11 cellular contexts compared by ENCODE assay signal in the genomic region with DNA sequence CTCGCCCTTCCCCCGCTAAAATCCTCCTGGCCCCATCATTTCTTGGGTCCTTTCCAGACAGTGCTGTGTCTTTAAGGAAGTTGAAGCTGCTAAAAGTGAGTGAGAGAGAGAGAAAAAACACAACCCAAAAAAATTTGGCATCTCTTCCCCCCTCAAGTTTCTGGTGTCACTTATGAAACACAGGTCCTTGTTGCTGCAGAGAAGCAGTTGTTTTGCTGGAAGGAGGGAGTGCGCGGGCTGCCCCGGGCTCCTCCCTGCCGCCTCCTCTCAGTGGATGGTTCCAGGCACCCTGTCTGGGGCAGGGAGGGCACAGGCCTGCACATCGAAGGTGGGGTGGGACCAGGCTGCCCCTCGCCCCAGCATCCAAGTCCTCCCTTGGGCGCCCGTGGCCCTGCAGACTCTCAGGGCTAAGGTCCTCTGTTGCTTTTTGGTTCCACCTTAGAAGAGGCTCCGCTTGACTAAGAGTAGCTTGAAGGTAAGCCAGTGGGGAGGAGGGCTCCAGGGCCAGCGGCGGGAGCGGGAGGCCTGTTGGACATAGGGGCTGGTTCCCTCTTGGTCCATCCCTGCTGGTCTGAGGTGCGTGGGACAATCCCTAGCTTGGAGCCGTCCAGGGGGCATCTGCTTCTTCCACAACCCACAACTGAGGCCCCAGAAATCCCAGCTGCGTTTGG. TPM values are rescaled to one million over a fixed set of nuclear protein-coding genes. Genes with fewer than 3 reads are reported as not detected.
A peak's percentile ranks its signal among the peaks of the same experiment; 100 is the strongest.
DNase-seq lines count a peak whose midpoint lies in the region; ATAC-seq and TF ChIP-seq lines count a peak whose summit lies in the region.
"Had no signal": no experiment of that assay in that cellular context is flagged by ENCODE, and none has a peak within 500 bp of the region (broad histone marks: within the 10 kb centered on the region; RNA-seq: fewer than 3 reads in every experiment).

A gene with protein sequence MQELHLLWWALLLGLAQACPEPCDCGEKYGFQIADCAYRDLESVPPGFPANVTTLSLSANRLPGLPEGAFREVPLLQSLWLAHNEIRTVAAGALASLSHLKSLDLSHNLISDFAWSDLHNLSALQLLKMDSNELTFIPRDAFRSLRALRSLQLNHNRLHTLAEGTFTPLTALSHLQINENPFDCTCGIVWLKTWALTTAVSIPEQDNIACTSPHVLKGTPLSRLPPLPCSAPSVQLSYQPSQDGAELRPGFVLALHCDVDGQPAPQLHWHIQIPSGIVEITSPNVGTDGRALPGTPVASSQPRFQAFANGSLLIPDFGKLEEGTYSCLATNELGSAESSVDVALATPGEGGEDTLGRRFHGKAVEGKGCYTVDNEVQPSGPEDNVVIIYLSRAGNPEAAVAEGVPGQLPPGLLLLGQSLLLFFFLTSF (plus strand): TSS at position 166 of the 671 bp plus-strand sequence. CDS start 1,149 bp downstream, outside the sequence.

- intact Hi-C loops in Right ventricle myocardium superior (cut with DNase I) (no loop called here), ovary (cut with DNase I) (loop anchor here in 2 of 4 donors (5.0 kb wide), 2 partner anchors 36 to 41 kb away; a partner anchor contains a TSS)
- intact Hi-C loops in activated CD4-positive, alpha-beta T cell treated with anti-CD3 and anti-CD28 coated beads for 36 hours (cut with DNase I, micrococcal nuclease) = no loop called here

- no peaks in the 10 kb centered on the region for H3K36me3 Mint-ChIP-seq in WTC11
- H3K36me3 Mint-ChIP-seq in activated CD4-positive, alpha-beta T cell treated with anti-CD3 and anti-CD28 coated beads for 36 hours (ENCODE audit: low read depth) = no peaks in the 10 kb centered on the region
- H3K36me3 Mint-ChIP-seq: CD4-positive, CD25-positive, alpha-beta regulatory T cell had no signal

- no peaks in the 10 kb centered on the region; the same call in 1 of the 2 replicates for H3K9me3 ChIP-seq in AG04450 (ENCODE audit: control insufficient read depth, insufficient read depth, low read length)
- no peaks in the 10 kb centered on the region for H3K9me3 ChIP-seq in ovary

- no peaks in the 10 kb centered on the region for H3K9me3 Mint-ChIP-seq in WTC11
- no peaks in the 10 kb centered on the region for H3K9me3 Mint-ChIP-seq in activated CD4-positive, alpha-beta T cell treated with anti-CD3 and anti-CD28 coated beads for 36 hours (ENCODE audit: low read depth)
- H3K9me3 Mint-ChIP-seq: CD4-positive, CD25-positive, alpha-beta regulatory T cell had no signal

- ATAC-seq in WTC11 (no peak), Right ventricle myocardium superior (ENCODE audit: poor library complexity) (peak; percentile 78), HG03139 (IDR thresholded peaks at IDR 0.05; ENCODE audit: unreplicated experiment) (no peak)
- ATAC-seq in activated CD4-positive, alpha-beta T cell treated with anti-CD3 and anti-CD28 coated beads for 36 hours = no peak
- ATAC-seq: esophagus mucosa had no signal

- H3K4me3 ChIP-seq in AG04450 (ENCODE audit: low read depth, low read length) = no peak within 1 kb of the TSS
- H3K4me3 ChIP-seq in ovary = peak within 1 kb of the TSS; percentile 46

- no peak for DNase-seq in AG04450 (ENCODE audit: low read depth, low spot score)
- peak; percentile 19 for DNase-seq in WTC11 (ENCODE audit: low spot score)
- DNase-seq in Right ventricle myocardium superior = peak; percentile 72
- DNase-seq in ovary = peak; percentile 73 to 82 (median 78)
- no peak for DNase-seq in activated CD4-positive, alpha-beta T cell treated with anti-CD3 and anti-CD28 coated beads for 36 hours
- no peak for DNase-seq in HuH-7 (ENCODE audit: low spot score)
- DNase-seq in Kasumi-1 (lab: John Stamatoyannopoulos, UW) = no peak
- DNase-seq: activated CD8-positive, alpha-beta memory T cell treated with anti-CD3 and anti-CD28 coated beads, Interleukin-2, amount 50 U/mL, for 4 hours; CD4-positive, CD25-positive, alpha-beta regulatory T cell had no signal

- H3K27me3 ChIP-seq in AG04450 (ENCODE audit: control insufficient read depth, insufficient read depth, low read length) = peaks cover 8% of the 10 kb centered on the region
- no peaks in the 10 kb centered on the region for H3K27me3 ChIP-seq in ovary

- H3K4me1 Mint-ChIP-seq in WTC11 = peaks cover 51% of the 10 kb centered on the region
- H3K4me1 Mint-ChIP-seq in activated CD4-positive, alpha-beta T cell treated with anti-CD3 and anti-CD28 coated beads for 36 hours = no peaks in the 10 kb centered on the region
- H3K4me1 Mint-ChIP-seq: CD4-positive, CD25-positive, alpha-beta regulatory T cell had no signal

- POLR2A ChIA-PET in AG04450 (lab: Yijun Ruan, JAX) (interaction anchor here (0.6 kb wide), 1 partner anchor 403 kb away, joined by 4 read pairs; no protein-coding TSS in a partner anchor), WTC11 (lab: Charles Lee) (interaction anchor here (1.3 kb wide), 1 partner anchor 29 kb away, joined by 3 read pairs; a partner anchor contains a TSS)
- POLR2A ChIA-PET in activated CD4-positive, alpha-beta T cell treated with anti-CD3 and anti-CD28 coated beads for 36 hours (lab: Charles Lee) = no interaction called here

- no peak for TF ChIP-seq CTCF in AG04450 (IDR thresholded peaks at IDR 0.05; ENCODE audit: low read depth, low read length)
- TF ChIP-seq CTCF in WTC11 (IDR thresholded peaks at IDR 0.05) = no peak
- no peak for TF ChIP-seq CTCF in ovary (IDR thresholded peaks at IDR 0.05)

- H3K27ac ChIP-seq in AG04450 (ENCODE audit: low read depth, low read length) (peak within 1 kb of the TSS; percentile 41), ovary (peak within 1 kb of the TSS; percentile 84 to 89)

- H3K36me3 ChIP-seq in ovary = no peaks in the 10 kb centered on the region

- TF ChIP-seq EP300 in ovary (IDR thresholded peaks at IDR 0.05) = no peak

- no peak within 1 kb of the TSS for H3K4me3 Mint-ChIP-seq in WTC11
- no peak within 1 kb of the TSS for H3K4me3 Mint-ChIP-seq in activated CD4-positive, alpha-beta T cell treated with anti-CD3 and anti-CD28 coated beads for 36 hours
- H3K4me3 Mint-ChIP-seq: CD4-positive, CD25-positive, alpha-beta regulatory T cell had no signal

- 8 to 13% (median 10%) methylated on average over 17 of the region's 17 CpGs for WGBS in ovary, 3 donors

- CTCF ChIA-PET in AG04450 (lab: Charles Lee) (interaction anchor here (0.5 to 1.0 kb wide), 2 partner anchors 147 to 201 kb away, joined by 3 read pairs; no protein-coding TSS in a partner anchor), WTC11 (lab: Charles Lee) (interaction anchor here (0.7 to 3.8 kb wide), 12 partner anchors 12 to 208 kb away, joined by 3 to 21 read pairs (median 5); no protein-coding TSS in a partner anchor)
- CTCF ChIA-PET in activated CD4-positive, alpha-beta T cell treated with anti-CD3 and anti-CD28 coated beads for 36 hours (lab: Charles Lee) = no interaction called here

- peak; percentile 53 for TF ChIP-seq POLR2A in ovary (IDR thresholded peaks at IDR 0.05)

- H3K27me3 Mint-ChIP-seq in WTC11 (ENCODE audit: low read depth) = peaks cover 3% of the 10 kb centered on the region; the same call in 1 of the 2 replicates
- no peaks in the 10 kb centered on the region for H3K27me3 Mint-ChIP-seq in activated CD4-positive, alpha-beta T cell treated with anti-CD3 and anti-CD28 coated beads for 36 hours
- H3K27me3 Mint-ChIP-seq: CD4-positive, CD25-positive, alpha-beta regulatory T cell had no signal

- no peak within 1 kb of the TSS for H3K27ac Mint-ChIP-seq in WTC11
- no peak within 1 kb of the TSS for H3K27ac Mint-ChIP-seq in activated CD4-positive, alpha-beta T cell treated with anti-CD3 and anti-CD28 coated beads for 36 hours
- H3K27ac Mint-ChIP-seq: CD4-positive, CD25-positive, alpha-beta regulatory T cell had no signal

- H3K4me1 ChIP-seq in ovary (ENCODE audit: insufficient read depth) = peaks cover 53% of the 10 kb centered on the region

TF ChIP-seq in WTC11, 78 proteins besides CTCF, POLR2A, EP300 and RAD21 (continues in another document):
- TF ChIP-seq ATF1 (CRISPR knock-in tag; IDR thresholded peaks at IDR 0.05) = no peak
- no peak for TF ChIP-seq CBFB (CRISPR knock-in tag; IDR thresholded peaks at IDR 0.05; ENCODE audit: low read depth)
- TF ChIP-seq GABPB1 (CRISPR knock-in tag; IDR thresholded peaks at IDR 0.05) = no peak
- TF ChIP-seq, protein P1, sequence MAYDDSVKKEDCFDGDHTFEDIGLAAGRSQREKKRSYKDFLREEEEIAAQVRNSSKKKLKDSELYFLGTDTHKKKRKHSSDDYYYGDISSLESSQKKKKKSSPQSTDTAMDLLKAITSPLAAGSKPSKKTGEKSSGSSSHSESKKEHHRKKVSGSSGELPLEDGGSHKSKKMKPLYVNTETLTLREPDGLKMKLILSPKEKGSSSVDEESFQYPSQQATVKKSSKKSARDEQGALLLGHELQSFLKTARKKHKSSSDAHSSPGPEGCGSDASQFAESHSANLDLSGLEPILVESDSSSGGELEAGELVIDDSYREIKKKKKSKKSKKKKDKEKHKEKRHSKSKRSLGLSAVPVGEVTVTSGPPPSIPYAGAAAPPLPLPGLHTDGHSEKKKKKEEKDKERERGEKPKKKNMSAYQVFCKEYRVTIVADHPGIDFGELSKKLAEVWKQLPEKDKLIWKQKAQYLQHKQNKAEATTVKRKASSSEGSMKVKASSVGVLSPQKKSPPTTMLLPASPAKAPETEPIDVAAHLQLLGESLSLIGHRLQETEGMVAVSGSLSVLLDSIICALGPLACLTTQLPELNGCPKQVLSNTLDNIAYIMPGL (CRISPR knock-in tag; IDR thresholded peaks at IDR 0.05) = no peak
- TF ChIP-seq, protein P2, sequence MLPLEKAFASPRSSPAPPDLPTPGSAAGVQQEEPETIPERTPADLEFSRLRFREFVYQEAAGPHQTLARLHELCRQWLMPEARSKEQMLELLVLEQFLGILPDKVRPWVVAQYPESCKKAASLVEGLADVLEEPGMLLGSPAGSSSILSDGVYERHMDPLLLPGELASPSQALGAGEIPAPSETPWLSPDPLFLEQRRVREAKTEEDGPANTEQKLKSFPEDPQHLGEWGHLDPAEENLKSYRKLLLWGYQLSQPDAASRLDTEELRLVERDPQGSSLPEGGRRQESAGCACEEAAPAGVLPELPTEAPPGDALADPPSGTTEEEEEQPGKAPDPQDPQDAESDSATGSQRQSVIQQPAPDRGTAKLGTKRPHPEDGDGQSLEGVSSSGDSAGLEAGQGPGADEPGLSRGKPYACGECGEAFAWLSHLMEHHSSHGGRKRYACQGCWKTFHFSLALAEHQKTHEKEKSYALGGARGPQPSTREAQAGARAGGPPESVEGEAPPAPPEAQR (CRISPR knock-in tag; IDR thresholded peaks at IDR 0.05) = no peak
- no peak for TF ChIP-seq FOXK1 (CRISPR knock-in tag; IDR thresholded peaks at IDR 0.05)
- 0 out of 2 replicates have a peak, but pooled peaks have one; percentile 20 for TF ChIP-seq FOXP1 (CRISPR knock-in tag; IDR thresholded peaks at IDR 0.05; ENCODE audit: borderline replicate concordance)

RNA-seq across cellular contexts. Expression of the gene that starts here (rescaled TPM):
- polyA plus RNA-seq in AG04450 (2011; rRNA removed) (2.3 and 3.0 TPM in 2 replicates), ovary (100 to 1,000 TPM in 1 of 2 donors, 10 to 100 TPM in 1; 82.4 to 150 TPM)
- polyA minus RNA-seq in AG04450 (2011; rRNA and poly(A)+ RNA removed) = 0.96 and 1.0 TPM in 2 replicates
- total RNA-seq in WTC11 (2021) (0.50 to 0.63 TPM (median 0.62 TPM) in 3 replicates), Right ventricle myocardium superior (11.6 TPM), ovary (100 to 1,000 TPM; 108 to 314 (median 156) TPM)
- not detected for total RNA-seq in activated CD4-positive, alpha-beta T cell treated with anti-CD3 and anti-CD28 coated beads for 36 hours
- total RNA-seq: CD4-positive, CD25-positive, alpha-beta regulatory T cell had no signal
- polyA plus RNA-seq: CD4-positive, CD25-positive, alpha-beta regulatory T cell had no signal

Comparison
In these comparisons a context has a peak if more than half of its experiments do, and no peak if none do; other contexts are left out.
1. RNA of the gene that starts here (polyA plus RNA-seq): 82.4 to 150 TPM in ovary; 2.3 to 3.0 TPM in AG04450; every median in the first group is over 10 times any median in the second.
2. Peak in DNase-seq in WTC11; RNA of the gene not detected or under 1 TPM.
3. DNase-seq: peak in Right ventricle myocardium superior (single experiment) and ovary (5 of 5); none in AG04450 (single experiment), activated CD4-positive, alpha-beta T cell treated with anti-CD3 and anti-CD28 coated beads for 36 hours (single experiment), HuH-7 (single experiment) and Kasumi-1 (0 of 2).